12 cellular contexts compared by ENCODE assay signal in genomic region chr13:76816394-76816793, GRCh38.
DNase-seq lines count a peak whose midpoint lies in the region; ATAC-seq and TF ChIP-seq lines count a peak whose summit lies in the region.
"Had no signal": no experiment of that assay in that cellular context is flagged by ENCODE, and none has a peak within 500 bp of the region (broad histone marks: within the 10 kb centered on the region; RNA-seq: fewer than 3 reads in every experiment).

No MANE protein-coding gene starts in this region.

- no peaks in the 10 kb centered on the region for H3K9me3 Mint-ChIP-seq in activated naive CD4-positive, alpha-beta T cell treated with anti-CD3 and anti-CD28 coated beads, Interleukin-2, amount 50 U/mL, for 72 hours

- 93% methylated on average over 5 of the region's 5 CpGs for WGBS in hepatocyte (ENCODE audit: low lambda C conversion rate, missing lambda C conversion rate)

- no peaks in the 10 kb centered on the region for H3K9me2 ChIP-seq in hepatocyte (replicated peaks; ENCODE audit: insufficient read depth)
- H3K9me2 ChIP-seq in Karpas-422 (replicated peaks; ENCODE audit: insufficient read depth, low read length) = no peaks in the 10 kb centered on the region

- H3K79me2 ChIP-seq in hepatocyte (no peaks in the 10 kb centered on the region), Karpas-422 (ENCODE audit: low read length) (no peaks in the 10 kb centered on the region)

- DNase-seq in activated naive CD4-positive, alpha-beta T cell treated with anti-CD3 and anti-CD28 coated beads, Interleukin-2, amount 50 U/mL, for 72 hours (ENCODE audit: low spot score in 2 of 2) = peak in 1 of 2 donors; percentile 19
- no peak for DNase-seq in activated naive CD4-positive, alpha-beta T cell treated with Interleukin-2 at 50 U/mL for 16 hours
- peak; percentile 92 for DNase-seq in NCI-H146 treated with DMSO at 0.1 percent for 48 hours (lab: John Stamatoyannopoulos, UW; ENCODE audit: unreplicated experiment)
- DNase-seq in hepatocyte (ENCODE audit: low spot score) = no peak
- DNase-seq in Karpas-422 = no peak
- DNase-seq in NCI-H1048 (lab: John Stamatoyannopoulos, UW) = no peak
- DNase-seq in HT-29 (ENCODE audit: low spot score) = no peak
- DNase-seq: activated naive CD4-positive, alpha-beta T cell treated with anti-CD3 and anti-CD28 coated beads, Interleukin-2, amount 50 U/mL, for 16 hours; SIG-M5; spleen had no signal

- H3K27ac Mint-ChIP-seq in activated naive CD4-positive, alpha-beta T cell treated with anti-CD3 and anti-CD28 coated beads, Interleukin-2, amount 50 U/mL, for 72 hours = no peak overlapping the region
- H3K27ac Mint-ChIP-seq: brain had no signal

- ATAC-seq in activated naive CD4-positive, alpha-beta T cell treated with anti-CD3 and anti-CD28 coated beads, Interleukin-2, amount 50 U/mL, for 72 hours = peak; percentile 11 to 90
- ATAC-seq in HG02884 (IDR thresholded peaks at IDR 0.05; ENCODE audit: unreplicated experiment) = peak; percentile 88

- H3K36me3 ChIP-seq in hepatocyte (replicated peaks; ENCODE audit: insufficient read depth, low read depth) = no peaks in the 10 kb centered on the region
- H3K36me3 ChIP-seq in Karpas-422 (ENCODE audit: insufficient read depth, low read length) = no peaks in the 10 kb centered on the region
- H3K36me3 ChIP-seq: spleen had no signal

- H3K4me2 ChIP-seq in hepatocyte = no peak overlapping the region
- no peak overlapping the region for H3K4me2 ChIP-seq in Karpas-422 (ENCODE audit: low read depth, low read length, poor library complexity, severe bottlenecking)

- no peak overlapping the region for H3K9ac ChIP-seq in Karpas-422 (ENCODE audit: low read length)

- H3K4me3 ChIP-seq in hepatocyte = no peak overlapping the region
- H3K4me3 ChIP-seq in Karpas-422 (ENCODE audit: low read length) = no peak overlapping the region
- H3K4me3 ChIP-seq: spleen had no signal

- TF ChIP-seq CTCF in hepatocyte (IDR thresholded peaks at IDR 0.05; ENCODE audit: poor library complexity) = no peak

- no peaks in the 10 kb centered on the region for H3K36me3 Mint-ChIP-seq in activated naive CD4-positive, alpha-beta T cell treated with anti-CD3 and anti-CD28 coated beads, Interleukin-2, amount 50 U/mL, for 72 hours
- H3K36me3 Mint-ChIP-seq: brain had no signal

- H4K20me1 ChIP-seq in hepatocyte (ENCODE audit: insufficient read depth, poor library complexity, severe bottlenecking) (no peaks in the 10 kb centered on the region), Karpas-422 (ENCODE audit: insufficient read depth, low read depth, low read length) (no peaks in the 10 kb centered on the region)

- H3K4me1 ChIP-seq in hepatocyte (ENCODE audit: insufficient read depth) (no peaks in the 10 kb centered on the region), Karpas-422 (ENCODE audit: low read length) (no peaks in the 10 kb centered on the region)

- no peaks in the 10 kb centered on the region for H3K27me3 ChIP-seq in hepatocyte
- no peaks in the 10 kb centered on the region; the same call in 1 of the 2 replicates for H3K27me3 ChIP-seq in Karpas-422 (ENCODE audit: low read length)

- no peak overlapping the region for H2AFZ ChIP-seq in hepatocyte
- H2AFZ ChIP-seq in Karpas-422 (ENCODE audit: low read length) = no peak overlapping the region

- no peaks in the 10 kb centered on the region for H3K9me3 ChIP-seq in hepatocyte (ENCODE audit: low read depth)
- no peaks in the 10 kb centered on the region for H3K9me3 ChIP-seq in Karpas-422 (ENCODE audit: low read length)
- H3K9me3 ChIP-seq: spleen had no signal

- no peak overlapping the region for H3K27ac ChIP-seq in hepatocyte
- no peak overlapping the region for H3K27ac ChIP-seq in Karpas-422 (ENCODE audit: low read length)
- H3K27ac ChIP-seq: spleen had no signal
